In the genomic region with DNA sequence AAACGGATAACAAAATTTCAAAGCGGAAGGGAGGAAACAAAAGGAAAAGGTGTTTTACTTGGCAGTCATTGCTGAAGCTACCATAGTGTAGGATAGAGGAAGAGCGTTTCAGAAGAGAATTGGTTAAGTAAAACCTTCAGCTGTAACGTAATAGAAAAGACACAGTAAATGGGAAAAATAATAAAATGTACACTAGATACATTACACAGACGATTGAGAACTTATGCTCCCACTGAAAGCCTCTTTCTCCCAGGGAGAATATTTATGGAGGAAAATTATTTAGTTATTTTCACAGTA, we compare ENCODE assay signal across 9 cellular contexts.
DNase-seq lines count a peak whose midpoint lies in the region; ATAC-seq, FAIRE-seq and TF ChIP-seq lines count a peak whose summit lies in the region.
"Had no signal": no experiment of that assay in that cellular context is flagged by ENCODE, and none has a peak within 500 bp of the region (broad histone marks: within the 10 kb centered on the region; RNA-seq: fewer than 3 reads in every experiment).

No MANE protein-coding gene starts in this region.

- no peaks in the 10 kb centered on the region for H4K20me1 ChIP-seq in HepG2 (ENCODE audit: insufficient read depth, low read length)

- CTCF ChIA-PET in activated CD4-positive, alpha-beta memory T cell treated with anti-CD3 and anti-CD28 coated beads for 36 hours (lab: Charles Lee), result interaction anchor here (1.6 to 2.2 kb wide), 2 partner anchors 87 to 95 kb away, joined by 3 to 10 read pairs; no protein-coding TSS in a partner anchor
- CTCF ChIA-PET in HepG2 (lab: Yijun Ruan, JAX; ENCODE audit: low intra/inter-chr PET ratio, low total read pairs), result no interaction called here

- H3K4me3 Mint-ChIP-seq in activated CD4-positive, alpha-beta memory T cell treated with anti-CD3 and anti-CD28 coated beads for 36 hours, result peak overlapping the region; percentile 82

- H3K4me3 ChIP-seq in heart right ventricle (peak overlapping the region in 8 of 10 donors; percentile 41 to 74 (median 62)), kidney epithelial cell (ENCODE audit: low read depth, low read length) (peak overlapping the region; percentile 59), uterus (peak overlapping the region; percentile 60 to 64), HepG2 (replicated peaks in 1 of 3; ENCODE audit: insufficient read depth in 1 of 3, low read depth in 2 of 3, low read length in 3 of 3) (no peak overlapping the region)

- peaks cover 27% of the 10 kb centered on the region for H3K4me1 Mint-ChIP-seq in activated CD4-positive, alpha-beta memory T cell treated with anti-CD3 and anti-CD28 coated beads for 36 hours (ENCODE audit: low read depth)

- H3K4me2 ChIP-seq in HepG2 (ENCODE audit: low read depth, low read length), result no peak overlapping the region

- POLR2A ChIA-PET in activated CD4-positive, alpha-beta memory T cell treated with anti-CD3 and anti-CD28 coated beads for 36 hours (lab: Charles Lee), result interaction anchor here (0.6 to 4.7 kb wide), 5 partner anchors 13 to 100 kb away, joined by 3 to 59 read pairs (median 3); partner anchors contain the start of gene PRDM1
- POLR2A ChIA-PET in HepG2 (lab: Yijun Ruan, JAX), result no interaction called here

- TF ChIP-seq CTCF in heart right ventricle (IDR thresholded peaks at IDR 0.05) (no peak), kidney epithelial cell (IDR thresholded peaks at IDR 0.05; ENCODE audit: insufficient read depth, low read length, poor library complexity, severe bottlenecking) (no peak), uterus (IDR thresholded peaks at IDR 0.05) (no peak), HepG2 (CRISPR knock-in tag; IDR thresholded peaks at IDR 0.05) (no peak)

- no peaks in the 10 kb centered on the region for H3K79me2 ChIP-seq in HepG2 (ENCODE audit: insufficient read depth, low read length)

- H3K4me1 ChIP-seq in heart right ventricle (peaks cover 3 to 44% (median 34%) of the 10 kb centered on the region in 9 donors), uterus (no peaks in the 10 kb centered on the region), HepG2 (ENCODE audit: insufficient read depth, low read length) (peaks cover 15% of the 10 kb centered on the region)

- no peak for FAIRE-seq in HepG2 (lab: Jason Lieb, UNC)

- TF ChIP-seq POLR2A in uterus (IDR thresholded peaks at IDR 0.05) (no peak), HepG2 (IDR thresholded peaks at IDR 0.05; ENCODE audit: insufficient read depth in 1 of 2, low read depth in 2 of 2, low read length in 2 of 2) (no peak)

- H3K27me3 Mint-ChIP-seq in activated CD4-positive, alpha-beta memory T cell treated with anti-CD3 and anti-CD28 coated beads for 36 hours, result peaks cover 33% of the 10 kb centered on the region

- TF ChIP-seq RAD21 in HepG2 (CRISPR knock-in tag; IDR thresholded peaks at IDR 0.05), result no peak

- no peak overlapping the region for H2AFZ ChIP-seq in HepG2 (ENCODE audit: low read length)

- H3K9ac ChIP-seq in HepG2 (ENCODE audit: insufficient read depth, low read depth, low read length), result no peak overlapping the region

- peaks cover 0 to 100% (median 98%) of the 10 kb centered on the region in 7 donors for H3K27me3 ChIP-seq in heart right ventricle
- peaks cover 3% of the 10 kb centered on the region for H3K27me3 ChIP-seq in kidney epithelial cell (ENCODE audit: control insufficient read depth, insufficient read depth, low read length)
- H3K27me3 ChIP-seq in uterus, result peaks cover 0 to 27% of the 10 kb centered on the region in 2 donors
- H3K27me3 ChIP-seq in HepG2 (ENCODE audit: control insufficient read depth in 1 of 2, insufficient read depth in 2 of 2, low read length in 2 of 2), result peaks cover 0 to 4% of the 10 kb centered on the region in 2 experiments; a peak in 3 of 5 replicates

- peak overlapping the region; percentile 82 for H3K27ac Mint-ChIP-seq in activated CD4-positive, alpha-beta memory T cell treated with anti-CD3 and anti-CD28 coated beads for 36 hours

- H3K36me3 Mint-ChIP-seq in activated CD4-positive, alpha-beta memory T cell treated with anti-CD3 and anti-CD28 coated beads for 36 hours, result no peaks in the 10 kb centered on the region

- intact Hi-C loops in heart right ventricle (cut with DNase I), result loop anchor here in 5 of 10 donors (10.0 kb wide), 4 partner anchors 89 to 511 kb away; partner anchors contain the start of gene PRDM1 (in 2 of the 5)
- intact Hi-C loops in cardiac septum (cut with DNase I), result no loop called here
- intact Hi-C loops in activated CD4-positive, alpha-beta memory T cell treated with anti-CD3 and anti-CD28 coated beads for 36 hours (cut with micrococcal nuclease), result loop anchor here (5.0 to 10.0 kb wide), 2 partner anchors 227 to 541 kb away; no protein-coding TSS in a partner anchor
- intact Hi-C loops in uterus (cut with DNase I; ENCODE audit: low total_unique reads), result no loop called here
- intact Hi-C loops in HepG2 (cut with micrococcal nuclease; ENCODE audit: unreplicated experiment), result loop anchor here (10.0 kb wide), 1 partner anchor 309 kb away; no protein-coding TSS in a partner anchor

- TF ChIP-seq EP300 in HepG2 (IDR thresholded peaks at IDR 0.05; ENCODE audit: low read depth in 2 of 2, low read length in 2 of 2) (no peak), HepG2 (CRISPR knock-in tag; IDR thresholded peaks at IDR 0.05; ENCODE audit: borderline replicate concordance) (no peak)

- no peak for DNase-seq in heart right ventricle
- no peak for DNase-seq in cardiac septum (ENCODE audit: low spot score)
- DNase-seq in activated CD4-positive, alpha-beta memory T cell treated with anti-CD3 and anti-CD28 coated beads for 36 hours, result no peak
- no peak for DNase-seq in kidney epithelial cell (ENCODE audit: low read depth)
- DNase-seq in uterus, result no peak
- DNase-seq in HepG2 (ENCODE audit: low spot score), result no peak
- no peak for DNase-seq in GDM1 (lab: John Stamatoyannopoulos, UW)
- DNase-seq: SHP77 had no signal

- in situ Hi-C loops in HepG2 (cut with HindIII; ENCODE audit: extremely low pct_ligation_motif_present, low pct_unique_long_range_greater_than_20kb), result no loop called here

- no peaks in the 10 kb centered on the region for H3K36me3 ChIP-seq in heart right ventricle
- no peaks in the 10 kb centered on the region for H3K36me3 ChIP-seq in kidney epithelial cell (ENCODE audit: control insufficient read depth, insufficient read depth, low read length)
- H3K36me3 ChIP-seq in uterus, result no peaks in the 10 kb centered on the region
- H3K36me3 ChIP-seq in HepG2 (replicated peaks in 1 of 2; ENCODE audit: control insufficient read depth in 1 of 2, insufficient read depth in 2 of 2, low read length in 2 of 2), result no peaks in the 10 kb centered on the region

- no peak for ATAC-seq in heart right ventricle
- ATAC-seq in HepG2, result no peak
- no peak for ATAC-seq in HG03432 (IDR thresholded peaks at IDR 0.05; ENCODE audit: unreplicated experiment)

- BruUV-seq in HepG2 (replicated peaks; lab: Mats Ljungman, UMichigan), result no TSS peak

- 12 to 18% methylated on average over 5 of the region's 5 CpGs for WGBS in heart right ventricle, 2 donors
- WGBS in HepG2 (ENCODE audit: low lambda C conversion rate), result 39% methylated on average over 5 of the region's 5 CpGs

- no peaks in the 10 kb centered on the region for H3K9me3 Mint-ChIP-seq in activated CD4-positive, alpha-beta memory T cell treated with anti-CD3 and anti-CD28 coated beads for 36 hours

- peak overlapping the region in 8 of 10 donors; percentile 14 to 93 (median 75) for H3K27ac ChIP-seq in heart right ventricle
- H3K27ac ChIP-seq in uterus, result peak overlapping the region; percentile 87 to 91
- H3K27ac ChIP-seq in HepG2 (ENCODE audit: extremely low read length, insufficient read depth, low read length), result no peak overlapping the region

- H3K9me3 ChIP-seq in heart right ventricle (no peaks in the 10 kb centered on the region), uterus (no peaks in the 10 kb centered on the region), HepG2 (ENCODE audit: low read length) (no peaks in the 10 kb centered on the region)

TF ChIP-seq in HepG2, 621 proteins besides CTCF, POLR2A, EP300 and RAD21 (continues in another document):
- no peak for TF ChIP-seq ZNF629 (CRISPR knock-in tag; conservative IDR thresholded peaks at IDR 0.05)
- no peak for TF ChIP-seq ZFP37 (CRISPR knock-in tag; IDR thresholded peaks at IDR 0.05; ENCODE audit: borderline replicate concordance)
- TF ChIP-seq ZNF512B (CRISPR knock-in tag; IDR thresholded peaks at IDR 0.05; ENCODE audit: borderline replicate concordance), result no peak
- TF ChIP-seq NCOA1 (CRISPR knock-in tag; IDR thresholded peaks at IDR 0.05), result no peak
- no peak for TF ChIP-seq ARHGAP35 (CRISPR knock-in tag; IDR thresholded peaks at IDR 0.05; ENCODE audit: borderline replicate concordance)

Comparison
In these comparisons a context has a peak if more than half of its experiments do, and no peak if none do; other contexts are left out.
1. H3K4me3 ChIP-seq: peak in heart right ventricle (8 of 10), kidney epithelial cell (single experiment) and uterus (2 of 2); none in HepG2 (0 of 3).
2. intact Hi-C loops: an anchor here in activated CD4-positive, alpha-beta memory T cell treated with anti-CD3 and anti-CD28 coated beads for 36 hours (5.0 to 10.0 kb wide) and HepG2 (10.0 kb wide); none called in cardiac septum and uterus.